ENCODE assay signal across 21 cellular contexts in the genomic region with DNA sequence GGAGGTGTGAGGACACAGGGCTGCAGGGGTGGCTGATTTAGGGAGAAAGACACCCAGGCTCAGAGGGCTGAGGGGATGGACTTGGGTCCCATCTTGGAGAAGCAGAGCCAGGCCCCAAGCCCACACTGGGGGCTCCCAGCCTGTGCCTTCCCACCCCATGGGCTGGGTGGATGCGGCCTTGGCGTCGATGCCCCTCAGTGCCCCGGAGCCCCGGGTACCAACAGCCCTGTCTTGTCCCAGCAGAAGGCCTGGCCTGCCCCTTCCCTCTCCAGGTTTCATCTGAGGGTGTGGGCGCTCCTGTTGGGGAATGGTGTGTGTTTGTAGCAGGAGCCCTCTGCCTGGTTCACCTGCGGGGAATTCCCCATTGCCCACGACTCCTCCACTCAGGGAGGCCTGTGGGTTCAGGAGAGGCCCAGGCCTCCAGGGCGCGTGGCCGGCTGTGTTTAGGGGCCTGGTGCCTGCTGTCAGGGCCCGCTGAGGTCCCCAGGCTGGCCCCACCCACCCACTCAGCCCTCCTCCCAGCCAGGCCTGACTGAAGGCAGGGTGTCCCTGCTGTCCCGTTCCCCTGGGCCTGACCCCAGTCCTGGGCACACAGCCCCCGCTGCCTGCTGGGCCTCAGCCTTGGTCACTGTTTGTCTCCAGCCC.
"Had no signal": no experiment of that assay in that cellular context is flagged by ENCODE, and none has a peak within 500 bp of the region (broad histone marks: within the 10 kb centered on the region; RNA-seq: fewer than 3 reads in every experiment).

No MANE protein-coding gene starts in this region.

- H3K9me3 Mint-ChIP-seq: activated naive CD8-positive, alpha-beta T cell treated with anti-CD3 and anti-CD28 coated beads for 36 hours; activated T-helper 17 cell treated with anti-CD3 and anti-CD28 coated beads, Interleukin-2, amount 50 U/mL, for 72 hours; nephron progenitor cell; stimulated activated naive B cell treated with anti-CD40 and anti-IgM and Interleukin-4, amounts not matched to agents 10 μg/mL and 1 μg/mL and 100 μg/mL, for 72 hours; T-cell; WTC11 had no signal

- H3K27ac Mint-ChIP-seq: activated naive CD8-positive, alpha-beta T cell treated with anti-CD3 and anti-CD28 coated beads for 36 hours; nephron progenitor cell; WTC11 had no signal

- H3K4me1 ChIP-seq: esophagus muscularis mucosa, testis, uterus had no signal

- ATAC-seq: activated T-helper 17 cell treated with anti-CD3 and anti-CD28 coated beads, Interleukin-2, amount 50 U/mL, for 72 hours; right lobe of liver; stimulated activated naive B cell treated with anti-CD40 and anti-IgM and Interleukin-4, amounts not matched to agents 10 μg/mL and 1 μg/mL and 100 μg/mL, for 72 hours; T-cell; WTC11 had no signal

- H3K4me3 Mint-ChIP-seq: activated naive CD8-positive, alpha-beta T cell treated with anti-CD3 and anti-CD28 coated beads for 36 hours; nephron progenitor cell; stimulated activated naive B cell treated with anti-CD40 and anti-IgM and Interleukin-4, amounts not matched to agents 10 μg/mL and 1 μg/mL and 100 μg/mL, for 72 hours; WTC11 had no signal

- H3K4me3 ChIP-seq: coronary artery, esophagus muscularis mucosa, right lobe of liver, testis, uterus had no signal

- H3K27ac ChIP-seq: coronary artery, esophagus muscularis mucosa, right lobe of liver, testis, uterus had no signal

- H3K36me3 Mint-ChIP-seq: activated naive CD8-positive, alpha-beta T cell treated with anti-CD3 and anti-CD28 coated beads for 36 hours; stimulated activated naive B cell treated with anti-CD40 and anti-IgM and Interleukin-4, amounts not matched to agents 10 μg/mL and 1 μg/mL and 100 μg/mL, for 72 hours; T-cell; WTC11 had no signal

- H3K27me3 Mint-ChIP-seq: activated naive CD8-positive, alpha-beta T cell treated with anti-CD3 and anti-CD28 coated beads for 36 hours; activated T-helper 17 cell treated with anti-CD3 and anti-CD28 coated beads, Interleukin-2, amount 50 U/mL, for 72 hours; T-cell had no signal

- H3K27me3 ChIP-seq: right lobe of liver, testis, uterus had no signal

- H3K36me3 ChIP-seq: esophagus muscularis mucosa, right lobe of liver, uterus had no signal

- H3K9me3 ChIP-seq: esophagus muscularis mucosa, right lobe of liver, testis, uterus had no signal

- DNase-seq: activated CD4-positive, alpha-beta T cell treated with anti-CD3 and anti-CD28 coated beads, Interleukin-2, amount 50 U/mL, for 48 hours; activated naive CD8-positive, alpha-beta T cell treated with anti-CD3 and anti-CD28 coated beads for 36 hours; amygdala; cerebellar nuclear complex; hypothalamus; left cardiac atrium; nephron progenitor cell; nucleus accumbens; right lobe of liver; small intestine; stimulated activated CD4-positive, alpha-beta T cell treated with anti-CD3 and anti-CD28 coated beads, Interleukin-15, amount 100 ng/mL, for 24 hours; stimulated activated naive B cell treated with anti-CD40 and anti-IgM and Interleukin-4, amounts not matched to agents 10 μg/mL and 1 μg/mL and 100 μg/mL, for 72 hours; T-cell; T1000; testis; trophoblast cell; uterus had no signal
